24 cellular contexts compared by ENCODE assay signal in genomic region chr3:71791634-71792033, GRCh38. TPM values are rescaled to one million over a fixed set of nuclear protein-coding genes. Genes with fewer than 3 reads are reported as not detected.
"Had no signal": no experiment of that assay in that cellular context is flagged by ENCODE, and none has a peak within 500 bp of the region (broad histone marks: within the 10 kb centered on the region; RNA-seq: fewer than 3 reads in every experiment).

No MANE protein-coding gene starts in this region.

- H3K36me3 ChIP-seq: ascending aorta, Peyer's patch, SJSA1 had no signal

- H3K9ac ChIP-seq: SK-N-SH had no signal

- DNase-seq: activated CD4-positive, alpha-beta T cell treated with anti-CD3 and anti-CD28 coated beads, Interleukin-2, amount 10 ng/mL, durations not matched to agents 24 days and 14 days; activated CD4-positive, alpha-beta T cell treated with anti-CD3 and anti-CD28 coated beads, Interleukin-2, amount 50 U/mL, for 4 hours; activated CD8-positive, alpha-beta T cell treated with anti-CD3 and anti-CD28 coated beads, Interleukin-2, amount 10 ng/mL, durations not matched to agents 7 days and 5 days; activated gamma-delta T cell; activated naive CD4-positive, alpha-beta T cell treated with Interleukin-2 at 50 U/mL for 16 hours; activated naive CD8-positive, alpha-beta T cell treated with anti-CD3 and anti-CD28 coated beads, Interleukin-2, amount 10 ng/mL, durations not matched to agents 7 days and 5 days; activated T-cell treated with anti-CD3 and anti-CD28 coated beads, Interleukin-2, amount 50 U/mL, for 24 hours; amygdala; NCI-H1105; NCI-H1436; NCI-H1694; NCI-H1930; NCI-H2081 treated with DMSO at 0.1 percent for 48 hours; NCI-H226; NCI-H446 treated with DMSO at 0.1 percent for 48 hours; NCI-H524; Peyer's patch; RPMI8226; SHP77 treated with DMSO at 0.1 percent for 48 hours; SK-N-SH had no signal

- H3K4me3 ChIP-seq: ascending aorta, Peyer's patch, SJSA1 had no signal

- H3K9me2 ChIP-seq: SK-N-SH had no signal

- H3K4me1 ChIP-seq: ascending aorta, Peyer's patch, SJSA1 had no signal

- H3K27me3 ChIP-seq: ascending aorta, Peyer's patch had no signal

- FAIRE-seq: TTC549 had no signal

- H3K4me2 ChIP-seq: SK-N-SH had no signal

- H3K27ac ChIP-seq: ascending aorta, Peyer's patch, SJSA1 had no signal

- H3K9me3 ChIP-seq: ascending aorta, Peyer's patch, SJSA1, SK-N-SH had no signal

RNA-seq across cellular contexts. Expression of gene PROK2, which starts 6.7 kb away (rescaled TPM):
- total RNA-seq: activated CD4-positive, alpha-beta T cell treated with anti-CD3 and anti-CD28 coated beads, Interleukin-2, amount 10 ng/mL, durations not matched to agents 24 days and 14 days; activated naive CD8-positive, alpha-beta T cell treated with anti-CD3 and anti-CD28 coated beads, Interleukin-2, amount 10 ng/mL, durations not matched to agents 7 days and 5 days; ascending aorta; MCF 10A; Peyer's patch; SJSA1 had no signal
- polyA plus RNA-seq: SK-N-SH had no signal

RNA-seq across cellular contexts. Expression of gene GPR27, which starts 38.0 kb away (rescaled TPM):
- total RNA-seq: Peyer's patch, SJSA1 had no signal
